In genomic region chr17:82094931-82095776, GRCh38 we compare ENCODE assay signal across 14 cellular contexts. TPM values are rescaled to one million over a fixed set of nuclear protein-coding genes. Genes with fewer than 3 reads are reported as not detected.
DNase-seq lines count a peak whose midpoint lies in the region; ATAC-seq and TF ChIP-seq lines count a peak whose summit lies in the region.
"Had no signal": no experiment of that assay in that cellular context is flagged by ENCODE, and none has a peak within 500 bp of the region (broad histone marks: within the 10 kb centered on the region; RNA-seq: fewer than 3 reads in every experiment).

No MANE protein-coding gene starts in this region.

- no peak for ATAC-seq in activated T-cell treated with anti-CD3 and anti-CD28 coated beads, Interleukin-2, amount 50 U/mL, for 72 hours (replicated peaks in 1 of 2)
- ATAC-seq in GM18858 (IDR thresholded peaks at IDR 0.05; ENCODE audit: unreplicated experiment) (no peak), GM18868 (IDR thresholded peaks at IDR 0.05; ENCODE audit: unreplicated experiment) (no peak)
- ATAC-seq: naive thymus-derived CD8-positive, alpha-beta T cell had no signal

- no peaks in the 10 kb centered on the region for H3K9me3 Mint-ChIP-seq in activated T-cell treated with anti-CD3 and anti-CD28 coated beads, Interleukin-2, amount 50 U/mL, for 72 hours
- H3K9me3 Mint-ChIP-seq: naive thymus-derived CD8-positive, alpha-beta T cell had no signal

- H3K4me1 Mint-ChIP-seq in activated T-cell treated with anti-CD3 and anti-CD28 coated beads, Interleukin-2, amount 50 U/mL, for 72 hours (ENCODE audit: low read depth) = peaks cover 22% of the 10 kb centered on the region

- TF ChIP-seq CTCF in RWPE1 (conservative IDR thresholded peaks at IDR 0.05; ENCODE audit: low read depth) (no peak), fibroblast of pulmonary artery (IDR thresholded peaks at IDR 0.05; ENCODE audit: low read length, missing control alignments) (no peak)

- no peak overlapping the region for H3K27ac Mint-ChIP-seq in activated T-cell treated with anti-CD3 and anti-CD28 coated beads, Interleukin-2, amount 50 U/mL, for 72 hours

- peaks cover 44% of the 10 kb centered on the region for H3K36me3 ChIP-seq in skeletal muscle satellite cell (ENCODE audit: insufficient read depth, low read length)

- peak overlapping the region; percentile 73 to 75 for H3K4me3 Mint-ChIP-seq in activated T-cell treated with anti-CD3 and anti-CD28 coated beads, Interleukin-2, amount 50 U/mL, for 72 hours

- POLR2A ChIA-PET in RWPE1 (lab: Yijun Ruan, JAX; ENCODE audit: low non-redundant PET) = no interaction called here

- H3K36me3 Mint-ChIP-seq in activated T-cell treated with anti-CD3 and anti-CD28 coated beads, Interleukin-2, amount 50 U/mL, for 72 hours (ENCODE audit: insufficient read depth in 2 of 2) = peaks cover 0 to 1% of the 10 kb centered on the region in 2 donors

- no peaks in the 10 kb centered on the region for H3K9me3 ChIP-seq in skeletal muscle satellite cell (replicated peaks; ENCODE audit: low read length)
- H3K9me3 ChIP-seq: thoracic aorta had no signal

- H3K27me3 ChIP-seq in skeletal muscle satellite cell (ENCODE audit: control insufficient read depth, insufficient read depth, low read length) = no peaks in the 10 kb centered on the region

- H3K4me3 ChIP-seq in fibroblast of pulmonary artery (replicated peaks; ENCODE audit: low read depth, low read length) = peak overlapping the region; percentile 72
- H3K4me3 ChIP-seq in skeletal muscle satellite cell (ENCODE audit: low read length) = no peak overlapping the region
- H3K4me3 ChIP-seq: thoracic aorta had no signal

- no peak for DNase-seq in activated T-cell treated with anti-CD3 and anti-CD28 coated beads, Interleukin-2, amount 50 U/mL, for 72 hours
- DNase-seq in activated T-cell treated with anti-CD3 and anti-CD28 coated beads for 4 hours (no peak), RWPE1 (ENCODE audit: low spot score) (no peak), fibroblast of pulmonary artery (ENCODE audit: low read depth) (no peak), iPS-NIHi11 (ENCODE audit: low spot score) (no peak)
- DNase-seq: AML-193; effector memory CD4-positive, alpha-beta T cell; NCI-H1417 treated with DMSO at 0.1 percent for 48 hours; stimulated activated CD4-positive, alpha-beta T cell treated with anti-CD3 and anti-CD28 coated beads, Interleukin-4, amount 100 ng/mL, for 1 hour had no signal

- CTCF ChIA-PET in RWPE1 (lab: Yijun Ruan, JAX) = interaction anchor here (0.6 to 0.7 kb wide), 2 partner anchors 11 to 22 kb away, joined by 3 read pairs; no protein-coding TSS in a partner anchor

- H3K27me3 Mint-ChIP-seq in activated T-cell treated with anti-CD3 and anti-CD28 coated beads, Interleukin-2, amount 50 U/mL, for 72 hours (ENCODE audit: low read depth) = no peaks in the 10 kb centered on the region
- H3K27me3 Mint-ChIP-seq: naive thymus-derived CD8-positive, alpha-beta T cell had no signal

- H3K4me2 ChIP-seq in skeletal muscle satellite cell (ENCODE audit: low read length) = peak overlapping the region; percentile 99

- H3K9ac ChIP-seq in skeletal muscle satellite cell (ENCODE audit: low read depth, low read length) = no peak overlapping the region

- peak overlapping the region; percentile 96 for H3K27ac ChIP-seq in RWPE1
- H3K27ac ChIP-seq: thoracic aorta had no signal

- peaks cover 24% of the 10 kb centered on the region for H3K4me1 ChIP-seq in skeletal muscle satellite cell (ENCODE audit: control insufficient read depth, insufficient read depth, low read length)

RNA-seq across cellular contexts. Expression of gene FASN, which starts 2.9 kb away (rescaled TPM):
- total RNA-seq in activated T-cell treated with anti-CD3 and anti-CD28 coated beads, Interleukin-2, amount 50 U/mL, for 72 hours = 10 to 100 TPM; 90.5 to 91.2 TPM
- total RNA-seq in skeletal muscle satellite cell (2012; rRNA removed) = 107 and 309 TPM in 2 replicates

RNA-seq across cellular contexts. Expression of gene DUS1L, which starts 29.6 kb away (rescaled TPM):
- 100 to 1,000 TPM; 109 to 121 TPM for total RNA-seq in activated T-cell treated with anti-CD3 and anti-CD28 coated beads, Interleukin-2, amount 50 U/mL, for 72 hours
- total RNA-seq in skeletal muscle satellite cell (2012; rRNA removed) = 64.7 and 68.2 TPM in 2 replicates

RNA-seq across cellular contexts. Expression of gene GPS1, which starts 43.5 kb away (rescaled TPM):
- total RNA-seq in activated T-cell treated with anti-CD3 and anti-CD28 coated beads, Interleukin-2, amount 50 U/mL, for 72 hours = 10 to 100 TPM; 55.1 to 73.5 TPM
- total RNA-seq in skeletal muscle satellite cell (2012; rRNA removed) = 128 and 144 TPM in 2 replicates

RNA-seq across cellular contexts. Expression of gene RFNG, which starts 43.5 kb away (rescaled TPM):
- 10 to 100 TPM; 31.0 to 42.2 TPM for total RNA-seq in activated T-cell treated with anti-CD3 and anti-CD28 coated beads, Interleukin-2, amount 50 U/mL, for 72 hours
- 29.5 and 31.2 TPM in 2 replicates for total RNA-seq in skeletal muscle satellite cell (2012; rRNA removed)

RNA-seq across cellular contexts. Expression of gene DCXR, which starts 57.7 kb away (rescaled TPM):
- total RNA-seq in activated T-cell treated with anti-CD3 and anti-CD28 coated beads, Interleukin-2, amount 50 U/mL, for 72 hours = 100 to 1,000 TPM; 114 to 125 TPM
- 49.1 and 63.1 TPM in 2 replicates for total RNA-seq in skeletal muscle satellite cell (2012; rRNA removed)
